ENCODE assay signal across 14 cellular contexts in genomic region chr19:49491030-49491803, GRCh38. TPM values are rescaled to one million over a fixed set of nuclear protein-coding genes. Genes with fewer than 3 reads are reported as not detected.
A peak's percentile ranks its signal among the peaks of the same experiment; 100 is the strongest.
DNase-seq lines count a peak whose midpoint lies in the region; ATAC-seq, FAIRE-seq and TF ChIP-seq lines count a peak whose summit lies in the region.
"Had no signal": no experiment of that assay in that cellular context is flagged by ENCODE, and none has a peak within 500 bp of the region (broad histone marks: within the 10 kb centered on the region; RNA-seq: fewer than 3 reads in every experiment).

No MANE protein-coding gene starts in this region.

- H3K27ac ChIP-seq in small intestine (ENCODE audit: low read depth in 1 of 2, low read length in 1 of 2): peak overlapping the region; percentile 12 to 98

- peak overlapping the region; percentile 64 to 97 for H3K4me3 Mint-ChIP-seq in activated T-cell treated with anti-CD3 and anti-CD28 coated beads, Interleukin-2, amount 50 U/mL, for 72 hours
- peak overlapping the region in 4 of 5 experiments; percentile 43 to 100 (median 80) for H3K4me3 Mint-ChIP-seq in brain
- H3K4me3 Mint-ChIP-seq: CD14-positive monocyte; dendritic cell treated with granulocyte-macrophage colony-stimulating factor and Interleukin-4, amounts not matched to agents 40 ng/mL and 50 ng/mL, for 4 days had no signal

- H3K27me3 ChIP-seq in MG63: peaks cover 9% of the 10 kb centered on the region; the same call in 1 of the 2 replicates
- no peaks in the 10 kb centered on the region for H3K27me3 ChIP-seq in small intestine (ENCODE audit: control insufficient read depth in 2 of 2, insufficient read depth in 2 of 2, low read length in 2 of 2)

- in situ Hi-C loops in KBM-7 (cut with MboI; ENCODE audit: low pct_unique_long_range_greater_than_20kb, low sequenced_read_pairs): no loop called here

- H3K27me3 Mint-ChIP-seq in activated T-cell treated with anti-CD3 and anti-CD28 coated beads, Interleukin-2, amount 50 U/mL, for 72 hours (ENCODE audit: low read depth): no peaks in the 10 kb centered on the region
- H3K27me3 Mint-ChIP-seq in brain: peaks cover 15% of the 10 kb centered on the region
- H3K27me3 Mint-ChIP-seq: dendritic cell treated with granulocyte-macrophage colony-stimulating factor and Interleukin-4, amounts not matched to agents 40 ng/mL and 50 ng/mL, for 4 days had no signal

- H3K4me3 ChIP-seq in MG63 (peak overlapping the region; percentile 99; the same call in 1 of the 2 replicates), small intestine (ENCODE audit: low read depth in 1 of 2, low read length in 2 of 2) (no peak overlapping the region)

- H3K36me3 Mint-ChIP-seq in activated T-cell treated with anti-CD3 and anti-CD28 coated beads, Interleukin-2, amount 50 U/mL, for 72 hours (ENCODE audit: insufficient read depth in 2 of 2): peaks cover 29 to 49% of the 10 kb centered on the region in 2 donors
- H3K36me3 Mint-ChIP-seq in brain: peaks cover 60% of the 10 kb centered on the region

- DNase-seq in activated T-cell treated with anti-CD3 and anti-CD28 coated beads, Interleukin-2, amount 50 U/mL, for 72 hours: no peak
- DNase-seq in activated T-cell treated with anti-CD3 and anti-CD28 coated beads, Interleukin-2, amount 50 U/mL, for 1 hour: no peak
- no peak for DNase-seq in MG63
- DNase-seq in small intestine: no peak
- no peak for DNase-seq in KBM-7
- DNase-seq: activated CD4-positive, alpha-beta T cell treated with anti-CD3 and anti-CD28 coated beads, Interleukin-2, amount 50 U/mL, for 4 hours; hypothalamus; NCI-H1694; Right ventricle myocardium superior had no signal

- no peaks in the 10 kb centered on the region for H3K9me3 Mint-ChIP-seq in activated T-cell treated with anti-CD3 and anti-CD28 coated beads, Interleukin-2, amount 50 U/mL, for 72 hours
- H3K9me3 Mint-ChIP-seq in brain: peaks cover 0 to 9% (median 3%) of the 10 kb centered on the region in 5 experiments
- H3K9me3 Mint-ChIP-seq: dendritic cell treated with granulocyte-macrophage colony-stimulating factor and Interleukin-4, amounts not matched to agents 40 ng/mL and 50 ng/mL, for 4 days had no signal

- WGBS in small intestine, 3 donors: 31 to 61% (median 37%) methylated on average over 14 to 17 of the region's 17 CpGs

- no peak for ATAC-seq in activated T-cell treated with anti-CD3 and anti-CD28 coated beads, Interleukin-2, amount 50 U/mL, for 72 hours (replicated peaks in 1 of 2)
- no peak for ATAC-seq in HG03565 (IDR thresholded peaks at IDR 0.05; ENCODE audit: unreplicated experiment)
- no peak for ATAC-seq in HG03045 (IDR thresholded peaks at IDR 0.05; ENCODE audit: unreplicated experiment)

- H3K36me3 ChIP-seq in MG63: peaks cover 59% of the 10 kb centered on the region
- H3K36me3 ChIP-seq in small intestine (ENCODE audit: control insufficient read depth in 2 of 2, insufficient read depth in 2 of 2, low read length in 2 of 2): peaks cover 12 to 16% of the 10 kb centered on the region in 2 donors

- FAIRE-seq in small intestine (lab: Jason Lieb, UNC): no peak

- peaks cover 44% of the 10 kb centered on the region for H3K4me1 Mint-ChIP-seq in activated T-cell treated with anti-CD3 and anti-CD28 coated beads, Interleukin-2, amount 50 U/mL, for 72 hours (ENCODE audit: low read depth)
- peaks cover 34% of the 10 kb centered on the region for H3K4me1 Mint-ChIP-seq in brain

- H3K4me1 ChIP-seq in small intestine (ENCODE audit: control insufficient read depth in 2 of 2, insufficient read depth in 1 of 2, low read depth in 1 of 2, low read length in 1 of 2): no peaks in the 10 kb centered on the region

- H3K9me3 ChIP-seq in MG63 (peaks cover 9% of the 10 kb centered on the region), small intestine (ENCODE audit: control insufficient read depth, low read depth) (no peaks in the 10 kb centered on the region)

- peak overlapping the region; percentile 89 for H3K27ac Mint-ChIP-seq in activated T-cell treated with anti-CD3 and anti-CD28 coated beads, Interleukin-2, amount 50 U/mL, for 72 hours
- peak overlapping the region in 4 of 5 experiments; percentile 33 to 94 (median 49) for H3K27ac Mint-ChIP-seq in brain
- H3K27ac Mint-ChIP-seq: dendritic cell treated with granulocyte-macrophage colony-stimulating factor and Interleukin-4, amounts not matched to agents 40 ng/mL and 50 ng/mL, for 4 days had no signal

- TF ChIP-seq CTCF in brain (conservative IDR thresholded peaks at IDR 0.05): no peak

RNA-seq across cellular contexts. Expression of gene RPL13A, which starts 3.8 kb away (rescaled TPM):
- 1,000 to 10,000 TPM; 4,603 to 5,026 TPM for total RNA-seq in activated T-cell treated with anti-CD3 and anti-CD28 coated beads, Interleukin-2, amount 50 U/mL, for 72 hours
- 1,730 and 3,823 TPM in 2 replicates for total RNA-seq in MG63 (2014; rRNA removed; shearing (Covaris generic); ENCODE audit: low replicate concordance)
- 2,708 TPM for polyA plus RNA-seq in brain (ENCODE audit: insufficient read depth, low read depth, low replicate concordance)
- 1,000 to 10,000 TPM; 2,350 to 5,026 (median 4,251) TPM for polyA plus RNA-seq in small intestine

RNA-seq across cellular contexts. Expression of gene RPS11, which starts 5.0 kb away (rescaled TPM):
- total RNA-seq in activated T-cell treated with anti-CD3 and anti-CD28 coated beads, Interleukin-2, amount 50 U/mL, for 72 hours: 1,000 to 10,000 TPM; 2,679 to 2,721 TPM
- total RNA-seq in MG63 (2014; rRNA removed; shearing (Covaris generic); ENCODE audit: low replicate concordance): 2,408 and 3,564 TPM in 2 replicates
- polyA plus RNA-seq in brain (ENCODE audit: insufficient read depth, low read depth, low replicate concordance) (6,171 TPM), small intestine (1,000 to 10,000 TPM; 2,854 to 5,067 (median 5,025) TPM)

RNA-seq across cellular contexts. Expression of gene FLT3LG, which starts 17.2 kb away (rescaled TPM):
- 10 to 100 TPM; 69.7 to 76.3 TPM for total RNA-seq in activated T-cell treated with anti-CD3 and anti-CD28 coated beads, Interleukin-2, amount 50 U/mL, for 72 hours
- 0.25 and 5.0 TPM in 2 replicates for total RNA-seq in MG63 (2014; rRNA removed; shearing (Covaris generic); ENCODE audit: low replicate concordance)
- polyA plus RNA-seq in brain (ENCODE audit: insufficient read depth, low read depth, low replicate concordance): 8.0 TPM
- 1 to 10 TPM; 7.8 to 10.0 (median 8.6) TPM for polyA plus RNA-seq in small intestine

RNA-seq across cellular contexts. Expression of gene FCGRT, which starts 21.2 kb away (rescaled TPM):
- total RNA-seq in activated T-cell treated with anti-CD3 and anti-CD28 coated beads, Interleukin-2, amount 50 U/mL, for 72 hours: 10 to 100 TPM; 21.2 to 24.1 TPM
- total RNA-seq in MG63 (2014; rRNA removed; shearing (Covaris generic); ENCODE audit: low replicate concordance): 29.6 and 58.0 TPM in 2 replicates
- 80.4 TPM for polyA plus RNA-seq in brain (ENCODE audit: insufficient read depth, low read depth, low replicate concordance)
- 100 to 1,000 TPM; 354 to 541 (median 486) TPM for polyA plus RNA-seq in small intestine

RNA-seq across cellular contexts. Expression of gene RCN3, which starts 36.6 kb away (rescaled TPM):
- 1 to 10 TPM; 3.2 to 4.3 TPM for total RNA-seq in activated T-cell treated with anti-CD3 and anti-CD28 coated beads, Interleukin-2, amount 50 U/mL, for 72 hours
- total RNA-seq in MG63 (2014; rRNA removed; shearing (Covaris generic); ENCODE audit: low replicate concordance): 131 and 183 TPM in 2 replicates
- 14.2 TPM for polyA plus RNA-seq in brain (ENCODE audit: insufficient read depth, low read depth, low replicate concordance)
- 100 to 1,000 TPM in 2 of 3 donors, 10 to 100 TPM in 1; 38.0 to 687 (median 437) TPM for polyA plus RNA-seq in small intestine
- polyA plus RNA-seq: CD14-positive monocyte had no signal

Comparison
In these comparisons a context has a peak if more than half of its experiments do, and no peak if none do; other contexts are left out.
1. RNA of gene FLT3LG, which starts 17.2 kb away (total RNA-seq): 69.7 to 76.3 TPM in activated T-cell treated with anti-CD3 and anti-CD28 coated beads, Interleukin-2, amount 50 U/mL, for 72 hours; 0.25 to 5.0 TPM in MG63; every median in the first group is over 10 times any median in the second.